In the genomic region with DNA sequence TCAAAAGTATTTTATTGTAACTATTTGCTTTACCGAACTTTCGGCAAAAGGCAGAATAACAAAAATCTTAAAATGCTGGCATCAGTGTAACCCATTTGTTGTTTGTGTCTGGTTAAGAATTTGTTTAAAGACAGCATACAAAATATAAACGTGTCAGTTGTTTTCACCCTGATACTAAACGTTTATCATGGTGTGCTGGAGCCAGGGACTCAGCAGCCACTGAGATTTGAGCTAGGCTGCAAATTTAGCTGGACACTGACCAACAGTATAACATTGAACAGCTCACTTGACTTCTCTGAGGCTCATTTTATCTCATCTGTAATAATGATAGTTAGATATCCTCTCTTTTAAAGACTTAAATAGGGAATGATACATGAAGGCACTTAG, we compare ENCODE assay signal across 1 cellular context.
TF ChIP-seq lines count a peak whose summit lies in the region.

No MANE protein-coding gene starts in this region.

TF ChIP-seq in IMR-90, 13 proteins besides CTCF, POLR2A, EP300 and RAD21 (continued from another document):
- TF ChIP-seq, protein P1, sequence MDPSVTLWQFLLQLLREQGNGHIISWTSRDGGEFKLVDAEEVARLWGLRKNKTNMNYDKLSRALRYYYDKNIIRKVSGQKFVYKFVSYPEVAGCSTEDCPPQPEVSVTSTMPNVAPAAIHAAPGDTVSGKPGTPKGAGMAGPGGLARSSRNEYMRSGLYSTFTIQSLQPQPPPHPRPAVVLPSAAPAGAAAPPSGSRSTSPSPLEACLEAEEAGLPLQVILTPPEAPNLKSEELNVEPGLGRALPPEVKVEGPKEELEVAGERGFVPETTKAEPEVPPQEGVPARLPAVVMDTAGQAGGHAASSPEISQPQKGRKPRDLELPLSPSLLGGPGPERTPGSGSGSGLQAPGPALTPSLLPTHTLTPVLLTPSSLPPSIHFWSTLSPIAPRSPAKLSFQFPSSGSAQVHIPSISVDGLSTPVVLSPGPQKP (IDR thresholded peaks at IDR 0.05; ENCODE audit: borderline replicate concordance, low read depth, low read length) = no peak
- TF ChIP-seq NFE2L2 (IDR thresholded peaks at IDR 0.05; ENCODE audit: low read depth, low read length) = no peak
- no peak for TF ChIP-seq MAZ (IDR thresholded peaks at IDR 0.05; ENCODE audit: borderline replicate concordance, low read depth, low read length)
- no peak for TF ChIP-seq RFX5 (IDR thresholded peaks at IDR 0.05; ENCODE audit: low read depth, low read length)
- TF ChIP-seq CHD1 (IDR thresholded peaks at IDR 0.05; ENCODE audit: low read depth, low read length) = no peak
- no peak for TF ChIP-seq RCOR1 (IDR thresholded peaks at IDR 0.05; ENCODE audit: insufficient replicate concordance, low read length)
- no peak for TF ChIP-seq BHLHE40 (IDR thresholded peaks at IDR 0.05; ENCODE audit: low read depth, low read length)
